Comparison of ENCODE assay signal across 8 cellular contexts in the genomic region with DNA sequence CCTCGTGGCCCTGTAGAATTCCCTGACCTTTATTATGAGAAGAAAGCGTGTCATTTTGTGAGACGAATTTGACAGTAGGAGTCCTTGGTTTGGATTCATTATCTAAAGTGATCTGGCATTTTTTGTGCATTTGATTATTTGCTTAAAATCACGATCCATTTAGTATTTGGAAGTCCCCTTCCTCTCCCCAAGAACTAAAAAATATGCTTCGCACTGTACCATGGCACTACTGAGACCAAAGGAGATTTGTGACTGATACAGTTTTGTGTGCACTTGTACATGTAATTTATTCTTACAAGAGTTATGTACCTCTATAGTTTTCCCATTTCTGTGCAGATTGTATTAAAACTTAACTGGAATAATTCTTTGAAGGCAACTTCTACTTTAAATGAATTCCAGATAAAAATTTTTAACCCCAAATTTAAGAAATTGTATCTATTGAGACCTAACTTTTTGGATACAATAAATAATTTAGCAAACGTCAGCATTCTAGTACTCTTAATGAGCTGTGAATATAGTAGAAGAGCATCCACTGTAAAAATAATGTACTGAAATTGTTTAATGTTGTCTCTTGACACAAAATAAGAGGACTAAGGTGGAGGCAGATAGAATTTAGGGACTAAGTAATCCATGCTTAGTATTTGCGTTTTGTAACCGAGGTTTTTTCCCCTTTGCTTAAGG. TPM values are rescaled to one million over a fixed set of nuclear protein-coding genes. Genes with fewer than 3 reads are reported as not detected.
DNase-seq lines count a peak whose midpoint lies in the region; ATAC-seq and TF ChIP-seq lines count a peak whose summit lies in the region.

No MANE protein-coding gene starts in this region.

- ATAC-seq in WTC11: no peak
- no peak for ATAC-seq in stimulated activated naive CD8-positive, alpha-beta T cell treated with anti-CD3 and anti-CD28 coated beads, Interleukin-15, amount 100 ng/mL, for 72 hours
- no peak for ATAC-seq in HG02884 (IDR thresholded peaks at IDR 0.05; ENCODE audit: unreplicated experiment)
- ATAC-seq in GM21381 (IDR thresholded peaks at IDR 0.05; ENCODE audit: unreplicated experiment): no peak

- peak overlapping the region; percentile 80 for H3K4me3 Mint-ChIP-seq in WTC11
- H3K4me3 Mint-ChIP-seq in stimulated activated naive CD8-positive, alpha-beta T cell treated with anti-CD3 and anti-CD28 coated beads, Interleukin-15, amount 100 ng/mL, for 72 hours: peak overlapping the region; percentile 94 to 96

- H3K27ac Mint-ChIP-seq in WTC11: peak overlapping the region; percentile 83
- peak overlapping the region; percentile 92 to 95 for H3K27ac Mint-ChIP-seq in stimulated activated naive CD8-positive, alpha-beta T cell treated with anti-CD3 and anti-CD28 coated beads, Interleukin-15, amount 100 ng/mL, for 72 hours

- no peaks in the 10 kb centered on the region for H3K36me3 Mint-ChIP-seq in WTC11

- DNase-seq in DMS53 (lab: John Stamatoyannopoulos, UW) (peak; percentile 39), DMS53 treated with DMSO at 0.1 percent for 48 hours (lab: John Stamatoyannopoulos, UW; ENCODE audit: unreplicated experiment) (no peak), WTC11 (ENCODE audit: low spot score) (no peak), T1000 (lab: John Stamatoyannopoulos, UW) (no peak)
- no peak for DNase-seq in stimulated activated naive CD8-positive, alpha-beta T cell treated with anti-CD3 and anti-CD28 coated beads, Interleukin-15, amount 100 ng/mL, for 72 hours

- peaks cover 51% of the 10 kb centered on the region for H3K4me1 Mint-ChIP-seq in WTC11
- peaks cover 42% of the 10 kb centered on the region for H3K4me1 Mint-ChIP-seq in stimulated activated naive CD8-positive, alpha-beta T cell treated with anti-CD3 and anti-CD28 coated beads, Interleukin-15, amount 100 ng/mL, for 72 hours

- H3K27me3 Mint-ChIP-seq in WTC11 (ENCODE audit: low read depth): peaks cover 14% of the 10 kb centered on the region
- peaks cover 9% of the 10 kb centered on the region for H3K27me3 Mint-ChIP-seq in stimulated activated naive CD8-positive, alpha-beta T cell treated with anti-CD3 and anti-CD28 coated beads, Interleukin-15, amount 100 ng/mL, for 72 hours

- H3K9me3 Mint-ChIP-seq in WTC11: no peaks in the 10 kb centered on the region
- no peaks in the 10 kb centered on the region for H3K9me3 Mint-ChIP-seq in stimulated activated naive CD8-positive, alpha-beta T cell treated with anti-CD3 and anti-CD28 coated beads, Interleukin-15, amount 100 ng/mL, for 72 hours

- CTCF ChIA-PET in WTC11 (lab: Charles Lee): interaction anchor here (3.7 kb wide), 1 partner anchor 20 kb away, joined by 18 read pairs; no protein-coding TSS in a partner anchor

- TF ChIP-seq CTCF in WTC11 (IDR thresholded peaks at IDR 0.05): no peak

- POLR2A ChIA-PET in WTC11 (lab: Charles Lee): interaction anchor here (0.6 kb wide), 1 partner anchor 321 kb away, joined by 3 read pairs; no protein-coding TSS in a partner anchor

- peak overlapping the region; percentile 58 for H3K4me3 ChIP-seq in iPS-11a (ENCODE audit: low read depth, low read length)

TF ChIP-seq in WTC11, 78 proteins besides CTCF, POLR2A, EP300 and RAD21:
- TF ChIP-seq GTF2I (CRISPR knock-in tag; conservative IDR thresholded peaks at IDR 0.05) (no peak), ZNF232 (CRISPR knock-in tag; IDR thresholded peaks at IDR 0.05) (no peak), SOX15 (CRISPR knock-in tag; IDR thresholded peaks at IDR 0.05) (no peak)
- TF ChIP-seq, protein P1, sequence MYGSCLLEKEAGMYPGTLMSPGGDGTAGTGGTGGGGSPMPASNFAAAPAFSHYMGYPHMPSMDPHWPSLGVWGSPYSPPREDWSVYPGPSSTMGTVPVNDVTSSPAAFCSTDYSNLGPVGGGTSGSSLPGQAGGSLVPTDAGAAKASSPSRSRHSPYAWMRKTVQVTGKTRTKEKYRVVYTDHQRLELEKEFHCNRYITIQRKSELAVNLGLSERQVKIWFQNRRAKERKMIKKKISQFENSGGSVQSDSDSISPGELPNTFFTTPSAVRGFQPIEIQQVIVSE (CRISPR knock-in tag; IDR thresholded peaks at IDR 0.05; ENCODE audit: borderline replicate concordance): no peak

RNA-seq across cellular contexts. Expression of a gene that starts 2.1 kb away (rescaled TPM):
- 13.1 to 16.3 TPM (median 13.9 TPM) in 3 replicates for total RNA-seq in WTC11 (2021)
